ENCODE assay signal across 1 cellular context in the genomic region with DNA sequence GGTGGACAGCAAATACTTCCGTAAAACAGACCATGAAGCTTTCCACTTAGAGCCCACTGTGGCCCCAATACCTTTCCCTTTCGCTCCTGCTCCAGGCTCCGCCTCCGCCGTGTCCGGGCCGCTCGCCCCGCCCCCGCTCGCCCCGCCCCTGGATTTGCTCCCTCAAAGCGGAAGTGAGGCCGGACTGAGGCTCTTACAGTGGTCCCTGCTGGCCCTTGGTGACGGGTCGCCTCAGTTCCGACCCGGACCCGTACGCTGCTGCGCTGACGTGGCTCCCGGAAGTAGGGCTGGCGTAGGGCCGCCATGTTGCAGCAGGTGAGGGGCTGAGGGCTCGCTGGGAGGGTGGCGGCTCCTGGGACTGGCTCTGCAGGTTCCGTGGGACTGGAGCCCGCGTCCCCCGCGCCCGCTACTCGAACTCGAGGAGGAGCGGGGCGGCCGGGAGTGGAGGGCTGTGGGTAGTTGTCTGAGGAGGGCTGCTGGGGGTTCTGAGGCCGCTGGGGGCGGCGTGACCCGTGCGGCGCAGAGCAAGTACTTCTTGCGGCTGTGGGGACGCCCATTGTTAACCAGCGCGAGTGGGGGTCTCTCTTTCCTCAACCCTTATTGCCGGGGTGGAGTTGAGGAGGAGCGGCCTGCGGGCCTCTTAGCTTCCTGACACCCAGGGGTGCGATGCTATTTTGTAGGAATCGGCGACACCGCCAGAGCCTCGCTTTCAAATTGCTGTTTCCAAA.
A peak's percentile ranks its signal among the peaks of the same experiment; 100 is the strongest.
TF ChIP-seq lines count a peak whose summit lies in the region.
"Not testable (repeated sequence)": the region's sequence is repeated elsewhere in the genome, so short reads cannot be mapped to it uniquely, and the experiment has no call there.

A gene (plus strand): TSS at position 193 of the 728 bp plus-strand sequence. CDS start 111 bp downstream, at position 304.

TF ChIP-seq in K562, 482 proteins besides CTCF, POLR2A, EP300 and RAD21 (continued from another document):
- peak; percentile 65 for TF ChIP-seq JUND (IDR thresholded peaks at IDR 0.05; ENCODE audit: borderline replicate concordance, low read depth, low read length)
- TF ChIP-seq JUND (tag; IDR thresholded peaks at IDR 0.05; ENCODE audit: borderline replicate concordance, low read depth, low read length) = not testable (repeated sequence)
- TF ChIP-seq RBFOX2 (IDR thresholded peaks at IDR 0.05; ENCODE audit: low read depth, low read length) = peak; percentile 87
- peak; percentile 45; the same call in 1 of the 2 replicates for TF ChIP-seq PHF8 (IDR thresholded peaks at IDR 0.05; ENCODE audit: borderline replicate concordance, low read length)
- TF ChIP-seq FOSL1 (tag; conservative IDR thresholded peaks at IDR 0.05) = 0 out of 2 replicates have a peak, but pooled peaks have one; percentile 20
- 0 out of 2 replicates have a peak, but pooled peaks have one; percentile 32 for TF ChIP-seq ZFX (CRISPR knock-in tag; IDR thresholded peaks at IDR 0.05)
- peak; percentile 78 for TF ChIP-seq ELF1 (tag; IDR thresholded peaks at IDR 0.05)
